In genomic region chr2:161063074-161063945, GRCh38 we compare ENCODE assay signal across 8 cellular contexts.
A peak's percentile ranks its signal among the peaks of the same experiment; 100 is the strongest.
DNase-seq lines count a peak whose midpoint lies in the region; TF ChIP-seq lines count a peak whose summit lies in the region.

No MANE protein-coding gene starts in this region.

- H2AFZ ChIP-seq in parathyroid adenoma = peak overlapping the region; percentile 51

- H3K36me3 ChIP-seq in MG63 (no peaks in the 10 kb centered on the region), SJSA1 (no peaks in the 10 kb centered on the region), parathyroid adenoma (ENCODE audit: control insufficient read depth, insufficient read depth, low read length) (no peaks in the 10 kb centered on the region)

- no peaks in the 10 kb centered on the region for H3K36me3 Mint-ChIP-seq in type B pancreatic cell

- no peaks in the 10 kb centered on the region for H3K27me3 Mint-ChIP-seq in type B pancreatic cell

- DNase-seq in GM10266 (ENCODE audit: extremely low spot score) (peak; percentile 57), HCEC 1CT (peak; percentile 79), MG63 (peak; percentile 85), SJSA1 (ENCODE audit: low read depth in 1 of 2, low spot score in 2 of 2) (peak; percentile 84), globus pallidus (ENCODE audit: low spot score) (peak; percentile 85), type B pancreatic cell (ENCODE audit: extremely low spot score, unreplicated experiment) (peak; percentile 76)
- DNase-seq in activated naive CD4-positive, alpha-beta T cell treated with Interleukin-2 at 50 U/mL for 16 hours = peak; percentile 68

- H3K4me3 Mint-ChIP-seq in type B pancreatic cell = peak overlapping the region; percentile 44

- no peak overlapping the region for H3K4me2 ChIP-seq in parathyroid adenoma (ENCODE audit: low read length)

- TF ChIP-seq CTCF in GM10266 (IDR thresholded peaks at IDR 0.05; ENCODE audit: control insufficient read depth, insufficient read depth, low read depth, missing control alignments) (peak; percentile 94), parathyroid adenoma (IDR thresholded peaks at IDR 0.05) (peak; percentile 90), type B pancreatic cell (conservative IDR thresholded peaks at IDR 0.05) (peak; percentile 92)

- H3K27me3 ChIP-seq in MG63 = no peaks in the 10 kb centered on the region
- no peaks in the 10 kb centered on the region for H3K27me3 ChIP-seq in SJSA1 (replicated peaks)
- no peaks in the 10 kb centered on the region for H3K27me3 ChIP-seq in parathyroid adenoma (ENCODE audit: control insufficient read depth, insufficient read depth, low read length)

- H3K79me2 ChIP-seq in parathyroid adenoma = no peaks in the 10 kb centered on the region

- H3K9me3 Mint-ChIP-seq in type B pancreatic cell = no peaks in the 10 kb centered on the region

- H3K27ac Mint-ChIP-seq in type B pancreatic cell = peak overlapping the region; percentile 51

- H3K4me1 ChIP-seq in SJSA1 (replicated peaks) (peaks cover 6% of the 10 kb centered on the region), parathyroid adenoma (no peaks in the 10 kb centered on the region)

- H3K9me3 ChIP-seq in MG63 (no peaks in the 10 kb centered on the region), SJSA1 (replicated peaks) (no peaks in the 10 kb centered on the region), parathyroid adenoma (ENCODE audit: control insufficient read depth, low read length) (no peaks in the 10 kb centered on the region)

- H3K27ac ChIP-seq in SJSA1 (no peak overlapping the region), parathyroid adenoma (no peak overlapping the region)

- H3K4me3 ChIP-seq in MG63 = no peak overlapping the region
- no peak overlapping the region for H3K4me3 ChIP-seq in SJSA1
- H3K4me3 ChIP-seq in parathyroid adenoma (ENCODE audit: low read depth, low read length) = no peak overlapping the region

- H3K9ac ChIP-seq in parathyroid adenoma = no peak overlapping the region

- peaks cover 5% of the 10 kb centered on the region for H3K4me1 Mint-ChIP-seq in type B pancreatic cell (ENCODE audit: unreplicated experiment)
